ENCODE assay signal across 8 cellular contexts in genomic region chr11:67442504-67443398, GRCh38. TPM values are rescaled to one million over a fixed set of nuclear protein-coding genes. Genes with fewer than 3 reads are reported as not detected.
DNase-seq lines count a peak whose midpoint lies in the region; ATAC-seq and TF ChIP-seq lines count a peak whose summit lies in the region.

No MANE protein-coding gene starts in this region.

- TF ChIP-seq CTCF in esophagus squamous epithelium (IDR thresholded peaks at IDR 0.05) (no peak), prostate gland (IDR thresholded peaks at IDR 0.05) (no peak)

- 90% methylated on average over 4 of the region's 45 CpGs; no CpG with 5 or more reads in 1 of the 2 donors for WGBS in esophagus squamous epithelium, 2 donors
- 33% methylated on average over 39 of the region's 45 CpGs for WGBS in prostate gland

- peak overlapping the region; percentile 92 to 96 (median 95) for H3K27ac ChIP-seq in esophagus squamous epithelium
- H3K27ac ChIP-seq in prostate gland: peak overlapping the region; percentile 98

- no peak for TF ChIP-seq POLR2A in esophagus squamous epithelium (IDR thresholded peaks at IDR 0.05)
- TF ChIP-seq POLR2A in prostate gland (IDR thresholded peaks at IDR 0.05): no peak

- intact Hi-C loops in esophagus squamous epithelium (cut with DNase I) (no loop called here), prostate gland (cut with DNase I) (no loop called here)

- peak overlapping the region; percentile 83 for H3K9ac ChIP-seq in ES-I3 (ENCODE audit: low read depth, low read length)

- peak overlapping the region; percentile 67 to 94 (median 83) for H3K4me3 ChIP-seq in esophagus squamous epithelium
- peak overlapping the region; percentile 86 to 89 for H3K4me3 ChIP-seq in prostate gland

- peaks cover 3% of the 10 kb centered on the region; the same call in 1 of the 2 replicates for H3K4me1 ChIP-seq in ES-I3 (ENCODE audit: insufficient read depth, low read length)
- peaks cover 39 to 67% (median 40%) of the 10 kb centered on the region in 3 donors for H3K4me1 ChIP-seq in esophagus squamous epithelium
- peaks cover 16% of the 10 kb centered on the region for H3K4me1 ChIP-seq in prostate gland (replicated peaks)

- no peak for ATAC-seq in HG02981 (IDR thresholded peaks at IDR 0.05; ENCODE audit: unreplicated experiment)
- no peak for ATAC-seq in HG03460 (IDR thresholded peaks at IDR 0.05; ENCODE audit: unreplicated experiment)

- H3K9me3 ChIP-seq in ES-I3 (ENCODE audit: control insufficient read depth, insufficient read depth, low read length): no peaks in the 10 kb centered on the region
- no peaks in the 10 kb centered on the region for H3K9me3 ChIP-seq in esophagus squamous epithelium
- H3K9me3 ChIP-seq in prostate gland: no peaks in the 10 kb centered on the region

- H3K27me3 ChIP-seq in esophagus squamous epithelium (no peaks in the 10 kb centered on the region), prostate gland (replicated peaks; ENCODE audit: insufficient read depth) (no peaks in the 10 kb centered on the region)

- DNase-seq in RKO (ENCODE audit: low spot score): peak; percentile 26
- DNase-seq in esophagus squamous epithelium (lab: John Stamatoyannopoulos, UW): no peak
- no peak for DNase-seq in prostate gland (ENCODE audit: low spot score)
- DNase-seq in cerebellar nuclear complex (lab: John Stamatoyannopoulos, UW): no peak
- no peak for DNase-seq in 8988T

- H3K36me3 ChIP-seq in ES-I3 (ENCODE audit: insufficient read depth, low read length) (0 out of 2 replicates have a peak, but pooled peaks cover 5% of the 10 kb centered on the region), esophagus squamous epithelium (peaks cover 15 to 46% (median 20%) of the 10 kb centered on the region in 3 donors), prostate gland (peaks cover 0 to 10% of the 10 kb centered on the region in 2 donors)

RNA-seq across cellular contexts. Expression of gene CORO1B, which starts 0.5 kb away (rescaled TPM):
- total RNA-seq in esophagus squamous epithelium (100 to 1,000 TPM in 1 of 4 donors, 10 to 100 TPM in 3; 52.2 to 122 (median 57.6) TPM), prostate gland (100 to 1,000 TPM; 106 to 184 TPM)

RNA-seq across cellular contexts. Expression of gene PTPRCAP, which starts 5.3 kb away (rescaled TPM):
- total RNA-seq in esophagus squamous epithelium: 10 to 100 TPM in 1 of 4 donors, 1 to 10 TPM in 3; 5.9 to 14.1 (median 6.8) TPM
- total RNA-seq in prostate gland: 1 to 10 TPM; 2.9 to 5.9 TPM

RNA-seq across cellular contexts. Expression of gene GPR152, which starts 9.8 kb away (rescaled TPM):
- not detected for total RNA-seq in esophagus squamous epithelium
- total RNA-seq in prostate gland: not detected

RNA-seq across cellular contexts. Expression of gene CABP4, which starts 12.4 kb away (rescaled TPM):
- total RNA-seq in esophagus squamous epithelium (under 1 TPM in 1 of 4 donors, not detected in 3; 0.38 TPM), prostate gland (1 to 10 TPM; 4.3 to 6.1 TPM)

RNA-seq across cellular contexts. Expression of gene RPS6KB2, which starts 14.5 kb away (rescaled TPM):
- total RNA-seq in esophagus squamous epithelium: 100 to 1,000 TPM in 3 of 4 donors, 10 to 100 TPM in 1; 67.5 to 121 (median 113) TPM
- 10 to 100 TPM; 54.5 to 72.9 TPM for total RNA-seq in prostate gland
